In genomic region chr10:47775361-47776231, GRCh38 we compare ENCODE assay signal across 8 cellular contexts. TPM values are rescaled to one million over a fixed set of nuclear protein-coding genes. Genes with fewer than 3 reads are reported as not detected.
DNase-seq lines count a peak whose midpoint lies in the region; ATAC-seq and TF ChIP-seq lines count a peak whose summit lies in the region.
"Not testable (repeated sequence)": the region's sequence is repeated elsewhere in the genome, so short reads cannot be mapped to it uniquely, and the experiment has no call there.

No MANE protein-coding gene starts in this region.

- H3K9me2 ChIP-seq in GM23338 (ENCODE audit: insufficient read depth), result not testable (repeated sequence)

- H3K4me1 ChIP-seq in GM23338 (ENCODE audit: insufficient read depth), result not testable (repeated sequence)

- H3K36me3 ChIP-seq in GM23338 (ENCODE audit: insufficient read depth), result not testable (repeated sequence)

- H3K4me1 Mint-ChIP-seq in GM23338, result not testable (repeated sequence)

- H3K79me2 ChIP-seq in GM23338 (replicated peaks; ENCODE audit: insufficient read depth), result not testable (repeated sequence)

- H2AFZ ChIP-seq in GM23338, result not testable (repeated sequence)

- H3K27me3 Mint-ChIP-seq in GM23338 (ENCODE audit: insufficient read depth, low read depth, poor library complexity), result not testable (repeated sequence)

- not testable (repeated sequence) for H3K9me3 Mint-ChIP-seq in GM23338

- not testable (repeated sequence) for H3K27ac Mint-ChIP-seq in GM23338

- TF ChIP-seq POLR2A in lower leg skin (IDR thresholded peaks at IDR 0.05), result not testable (repeated sequence)

- not testable (repeated sequence) for H3K4me3 ChIP-seq in GM23338; fibroblast of mammary gland (ENCODE audit: control insufficient read depth, low read depth, low read length); lower leg skin (ENCODE audit: low read depth, poor library complexity, severe bottlenecking)

- WGBS in lower leg skin, 2 donors, result 14 to 18% methylated on average over 4 of the region's 6 CpGs

- not testable (repeated sequence) for H3F3A ChIP-seq in GM23338 (replicated peaks; ENCODE audit: low read depth)

- H3K36me3 Mint-ChIP-seq in GM23338 (ENCODE audit: low read depth), result not testable (repeated sequence)

- ATAC-seq in GM23338, result peak; percentile 99

- DNase-seq in COLO668 (lab: John Stamatoyannopoulos, UW; ENCODE audit: unreplicated experiment) (peak; percentile 28), GM23338 (ENCODE audit: low spot score) (peak; percentile 65), NCI-H1105 treated with DMSO at 0.1 percent for 48 hours (lab: John Stamatoyannopoulos, UW) (peak; percentile 15), RKO (ENCODE audit: low spot score) (peak; percentile 77), amniotic epithelial cell (ENCODE audit: low read depth) (peak; percentile 66), fibroblast of mammary gland (ENCODE audit: low read depth) (peak; percentile 58), lower leg skin (ENCODE audit: low spot score in 2 of 2) (peak; percentile 43 to 83), smooth muscle cell of the brain vasculature (ENCODE audit: low read depth, low spot score) (peak; percentile 20)

- not testable (repeated sequence) for H3K27ac ChIP-seq in GM23338 (ENCODE audit: low read depth)

- not testable (repeated sequence) for H3K4me3 Mint-ChIP-seq in GM23338

- H4K20me1 ChIP-seq in GM23338 (replicated peaks; ENCODE audit: insufficient read depth), result not testable (repeated sequence)

- not testable (repeated sequence) for H3K4me2 ChIP-seq in GM23338

- TF ChIP-seq CTCF in GM23338 (conservative IDR thresholded peaks at IDR 0.05; ENCODE audit: low read depth in 2 of 2) (peak; percentile 48 to 74), fibroblast of mammary gland (conservative IDR thresholded peaks at IDR 0.05; ENCODE audit: control insufficient read depth, insufficient read depth, low read depth, low read length) (peak; percentile 45)
- not testable (repeated sequence) for TF ChIP-seq CTCF in lower leg skin (IDR thresholded peaks at IDR 0.05)

- H3K27me3 ChIP-seq in GM23338 (ENCODE audit: insufficient read depth), result not testable (repeated sequence)

- intact Hi-C loops in lower leg skin (cut with DNase I; ENCODE audit: low total_unique reads), result not testable (repeated sequence)

RNA-seq across cellular contexts. Expression of gene SYT15B, which starts 12.2 kb away (rescaled TPM):
- 0.08 and 0.24 TPM in 2 replicates for total RNA-seq in GM23338 (2014; rRNA removed; shearing (Covaris generic))
- 0.08 TPM in 1 of 2 replicates, not detected in the other for polyA plus RNA-seq in GM23338 (2016; fragmentation: Nextera tagmentation; extraction: Ambion mirVana)
- 1 to 10 TPM; 1.3 to 3.0 (median 2.1) TPM for total RNA-seq in lower leg skin

Comparison
In these comparisons a context has a peak if more than half of its experiments do, and no peak if none do; other contexts are left out.
1. DNase-seq: peak in every context shown above with its lines; median percentile 77 in RKO; 66 in amniotic epithelial cell; 65 in GM23338; 63 in lower leg skin; 58 in fibroblast of mammary gland; 28 in COLO668; 20 in smooth muscle cell of the brain vasculature; 15 in NCI-H1105 treated with DMSO at 0.1 percent for 48 hours.